ENCODE assay signal across 8 cellular contexts in genomic region chr7:26198133-26198780, GRCh38. TPM values are rescaled to one million over a fixed set of nuclear protein-coding genes. Genes with fewer than 3 reads are reported as not detected.
DNase-seq lines count a peak whose midpoint lies in the region; ATAC-seq and TF ChIP-seq lines count a peak whose summit lies in the region.

No MANE protein-coding gene starts in this region.

- DNase-seq in AG09309 (ENCODE audit: low read depth): no peak
- DNase-seq in GM13977 (ENCODE audit: low spot score): no peak
- peak; percentile 45 for DNase-seq in SK-N-DZ (ENCODE audit: low spot score)
- DNase-seq in esophagus muscularis mucosa (ENCODE audit: extremely low spot score): no peak
- DNase-seq in ovary: no peak

- no peak for TF ChIP-seq POLR2A in esophagus muscularis mucosa (IDR thresholded peaks at IDR 0.05; ENCODE audit: low read depth)
- no peak for TF ChIP-seq POLR2A in ovary (IDR thresholded peaks at IDR 0.05)

- H3K4me1 ChIP-seq in esophagus muscularis mucosa (peaks cover 51 to 56% (median 56%) of the 10 kb centered on the region in 4 donors), ovary (ENCODE audit: insufficient read depth) (peaks cover 5% of the 10 kb centered on the region)

- TF ChIP-seq EP300 in esophagus muscularis mucosa (IDR thresholded peaks at IDR 0.05) (no peak), ovary (IDR thresholded peaks at IDR 0.05) (no peak)

- H3K36me3 ChIP-seq in esophagus muscularis mucosa: peaks cover 19 to 44% (median 41%) of the 10 kb centered on the region in 4 donors
- no peaks in the 10 kb centered on the region for H3K36me3 ChIP-seq in ovary

- WGBS in esophagus muscularis mucosa: under 1% methylated on average over 6 of the region's 6 CpGs
- WGBS in ovary, 3 donors: 0 to 1% (median 0%) methylated on average over 6 of the region's 6 CpGs

- H3K27me3 ChIP-seq in esophagus muscularis mucosa: no peaks in the 10 kb centered on the region
- no peaks in the 10 kb centered on the region for H3K27me3 ChIP-seq in ovary

- H3K27ac ChIP-seq in esophagus muscularis mucosa (replicated peaks in 1 of 4): peak overlapping the region; percentile 99 to 100 (median 100)
- H3K27ac ChIP-seq in ovary: no peak overlapping the region

- H3K9me3 ChIP-seq in esophagus muscularis mucosa: no peaks in the 10 kb centered on the region
- no peaks in the 10 kb centered on the region for H3K9me3 ChIP-seq in ovary

- intact Hi-C loops in esophagus muscularis mucosa (cut with DNase I): no loop called here
- intact Hi-C loops in ovary (cut with DNase I): loop anchor here in 1 of 4 donors (10.0 kb wide), 1 partner anchor 303 kb away; no protein-coding TSS in a partner anchor

- ATAC-seq in esophagus mucosa (no peak), GM21528 (IDR thresholded peaks at IDR 0.05; ENCODE audit: low FRiP score, unreplicated experiment) (no peak), HG02870 (IDR thresholded peaks at IDR 0.05; ENCODE audit: unreplicated experiment) (no peak)

- in situ Hi-C loops in GM13977 (cut with MboI; ENCODE audit: low pct_unique_long_range_greater_than_20kb, low sequenced_read_pairs, unreplicated experiment): loop anchor here (5.0 to 25.0 kb wide), 3 partner anchors 106 to 311 kb away; no protein-coding TSS in a partner anchor

- H3K4me3 ChIP-seq in AG09309 (ENCODE audit: control insufficient read depth, low read depth, low read length): peak overlapping the region; percentile 92
- H3K4me3 ChIP-seq in esophagus muscularis mucosa: peak overlapping the region; percentile 95 to 98 (median 96)
- H3K4me3 ChIP-seq in ovary: peak overlapping the region; percentile 97

- TF ChIP-seq CTCF in AG09309 (IDR thresholded peaks at IDR 0.05; ENCODE audit: control insufficient read depth, insufficient read depth, low read depth, low read length, missing control alignments) (peak; percentile 50), GM13977 (IDR thresholded peaks at IDR 0.05; ENCODE audit: extremely low read depth, insufficient read depth, missing control alignments) (peak; percentile 58), esophagus muscularis mucosa (IDR thresholded peaks at IDR 0.05) (peak; percentile 77 to 79 (median 77)), ovary (IDR thresholded peaks at IDR 0.05) (peak in 2 of 3 donors; percentile 43 to 56)

RNA-seq across cellular contexts. Expression of gene HNRNPA2B1, which starts 2.3 kb away (rescaled TPM):
- 224 and 337 TPM in 2 replicates for polyA plus RNA-seq in SK-N-DZ (2014; cell fraction: cytosol; rRNA removed)
- 659 and 1,103 TPM in 2 replicates for polyA plus RNA-seq in SK-N-DZ (2014; cell fraction: nucleus; rRNA removed)
- total RNA-seq in esophagus muscularis mucosa (100 to 1,000 TPM; 158 to 220 (median 202) TPM), ovary (100 to 1,000 TPM; 236 to 451 (median 368) TPM), esophagus mucosa (231 TPM)
- 100 to 1,000 TPM; 483 to 659 TPM for polyA plus RNA-seq in ovary

RNA-seq across cellular contexts. Expression of gene CBX3, which starts 3.3 kb away (rescaled TPM):
- polyA plus RNA-seq in SK-N-DZ (2014; cell fraction: cytosol; rRNA removed): 532 and 556 TPM in 2 replicates
- 613 and 634 TPM in 2 replicates for polyA plus RNA-seq in SK-N-DZ (2014; cell fraction: nucleus; rRNA removed)
- total RNA-seq in esophagus muscularis mucosa (10 to 100 TPM; 51.5 to 78.5 (median 60.3) TPM), ovary (100 to 1,000 TPM in 3 of 7 donors, 10 to 100 TPM in 4; 71.7 to 133 (median 98.8) TPM), esophagus mucosa (61.4 TPM)
- 10 to 100 TPM; 73.3 to 90.3 TPM for polyA plus RNA-seq in ovary

RNA-seq across cellular contexts. Expression of gene NFE2L3, which starts 46.3 kb away (rescaled TPM):
- polyA plus RNA-seq in SK-N-DZ (2014; cell fraction: cytosol; rRNA removed): 30.8 and 33.6 TPM in 2 replicates
- 19.5 and 23.0 TPM in 2 replicates for polyA plus RNA-seq in SK-N-DZ (2014; cell fraction: nucleus; rRNA removed)
- total RNA-seq in esophagus muscularis mucosa (1 to 10 TPM; 1.5 to 2.7 (median 2.5) TPM), ovary (1 to 10 TPM in 3 of 7 donors, under 1 TPM in 4; 0.45 to 3.1 (median 0.65) TPM), esophagus mucosa (1.8 TPM)
- 1 to 10 TPM; 1.4 to 6.1 TPM for polyA plus RNA-seq in ovary

Comparison
In these comparisons a context has a peak if more than half of its experiments do, and no peak if none do; other contexts are left out.
1. H3K27ac ChIP-seq: peak in esophagus muscularis mucosa (4 of 4); none in ovary (0 of 2).
2. Peak in every context shown above with its lines, with median percentiles within 50 percentile points of each other: H3K4me3 ChIP-seq and CTCF ChIP-seq.